In the genomic region with DNA sequence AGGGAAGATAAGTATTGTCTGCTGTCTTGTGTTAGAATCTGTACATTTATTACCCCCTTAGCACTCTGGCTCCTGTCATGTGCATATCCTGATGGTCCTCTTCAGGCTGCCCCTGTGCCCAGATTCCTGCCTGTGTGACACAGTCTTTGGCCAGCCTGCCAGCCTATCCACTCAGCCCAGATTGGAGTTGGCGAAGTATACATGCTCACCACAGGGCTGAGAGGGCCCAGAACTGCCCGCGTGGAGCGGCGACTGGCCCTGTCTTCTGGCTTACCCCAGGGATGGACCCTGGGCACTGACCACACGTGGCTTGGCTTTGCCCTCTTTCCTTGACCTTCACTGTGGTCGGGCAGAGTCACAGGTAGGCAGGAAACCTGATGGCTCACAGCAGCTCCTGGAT, we compare ENCODE assay signal across 1 cellular context.
TF ChIP-seq lines count a peak whose summit lies in the region.

No MANE protein-coding gene starts in this region.

TF ChIP-seq in GM23338, 12 proteins besides CTCF, POLR2A, EP300 and RAD21 (continued from another document):
- TF ChIP-seq EZH2phosphoT487 (IDR thresholded peaks at IDR 0.05; ENCODE audit: unreplicated experiment) (no peak), JUNB (IDR thresholded peaks at IDR 0.05; ENCODE audit: unreplicated experiment) (no peak), ZNF114 (CRISPR knock-in tag; IDR thresholded peaks at IDR 0.05) (no peak)
TF ChIP-seq in GM23338: peak in this region for 0.
